ENCODE assay signal across 10 cellular contexts in the genomic region with DNA sequence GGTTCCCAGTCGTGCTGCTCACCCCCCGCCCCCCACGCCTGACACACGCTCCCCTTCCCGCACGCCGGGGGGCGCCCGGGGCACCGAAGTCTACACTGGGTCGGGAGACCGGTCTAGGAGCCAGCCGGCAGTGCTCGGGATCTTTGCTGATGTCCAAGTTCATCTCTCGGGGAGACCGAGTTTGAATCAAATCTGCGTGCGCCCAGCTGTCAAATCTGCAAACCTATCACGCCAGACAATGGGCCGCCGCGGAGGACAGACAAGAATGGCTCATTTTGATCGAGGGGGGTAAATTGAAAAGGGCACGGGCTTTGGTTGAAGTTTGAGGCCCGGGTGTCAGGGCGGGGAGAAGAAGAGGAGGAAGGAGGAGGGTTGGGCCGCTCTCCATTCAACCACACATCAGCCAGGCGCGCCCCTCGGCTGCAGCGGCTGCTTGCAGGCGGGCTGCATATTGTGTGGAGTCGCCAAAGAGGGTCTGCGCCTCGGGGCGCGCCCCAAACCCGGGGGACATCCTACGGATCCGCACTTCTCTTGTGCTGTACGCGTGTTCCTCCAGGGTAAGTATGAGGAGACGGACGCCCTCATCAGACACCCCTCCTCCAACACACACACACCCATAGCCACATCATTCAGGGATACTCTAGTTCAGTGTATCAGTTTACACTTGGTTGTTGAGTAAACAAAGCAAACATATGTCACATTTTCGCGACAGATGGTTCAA. TPM values are rescaled to one million over a fixed set of nuclear protein-coding genes. Genes with fewer than 3 reads are reported as not detected.
DNase-seq lines count a peak whose midpoint lies in the region; ATAC-seq and TF ChIP-seq lines count a peak whose summit lies in the region.
"Had no signal": no experiment of that assay in that cellular context is flagged by ENCODE, and none has a peak within 500 bp of the region (broad histone marks: within the 10 kb centered on the region; RNA-seq: fewer than 3 reads in every experiment).

No MANE protein-coding gene starts in this region.

- no peak overlapping the region for H3K27ac Mint-ChIP-seq in activated T-cell treated with anti-CD3 and anti-CD28 coated beads, Interleukin-2, amount 50 U/mL, for 24 hours
- H3K27ac Mint-ChIP-seq in CD4-positive, alpha-beta T cell = no peak overlapping the region

- H3K36me3 ChIP-seq in right lobe of liver (no peaks in the 10 kb centered on the region), upper lobe of right lung (no peaks in the 10 kb centered on the region)
- H3K36me3 ChIP-seq: adrenal gland had no signal

- POLR2A ChIA-PET in CD4-positive, alpha-beta T cell (lab: Charles Lee) = no interaction called here

- H3K27me3 Mint-ChIP-seq in activated T-cell treated with anti-CD3 and anti-CD28 coated beads, Interleukin-2, amount 50 U/mL, for 24 hours = peaks cover 68% of the 10 kb centered on the region
- peaks cover 49% of the 10 kb centered on the region for H3K27me3 Mint-ChIP-seq in activated T-cell treated with anti-CD3 and anti-CD28 coated beads, Interleukin-2, amount 50 U/mL, for 4 hours (ENCODE audit: low read depth)
- peaks cover 55% of the 10 kb centered on the region for H3K27me3 Mint-ChIP-seq in CD4-positive, alpha-beta T cell

- H3K4me3 Mint-ChIP-seq in activated T-cell treated with anti-CD3 and anti-CD28 coated beads, Interleukin-2, amount 50 U/mL, for 24 hours = peak overlapping the region; percentile 5
- H3K4me3 Mint-ChIP-seq in activated T-cell treated with anti-CD3 and anti-CD28 coated beads, Interleukin-2, amount 50 U/mL, for 4 hours = no peak overlapping the region
- H3K4me3 Mint-ChIP-seq in CD4-positive, alpha-beta T cell = no peak overlapping the region

- WGBS in right lobe of liver (ENCODE audit: insufficient coverage, low coverage, low lambda C conversion rate, missing lambda C conversion rate) = 4% methylated on average over 29 of the region's 46 CpGs

- intact Hi-C loops in right lobe of liver (cut with DNase I) = no loop called here
- intact Hi-C loops in upper lobe of right lung (cut with DNase I) = no loop called here
- intact Hi-C loops in CD4-positive, alpha-beta T cell (cut with DNase I, micrococcal nuclease) = no loop called here

- H3K9me3 ChIP-seq in right lobe of liver = no peaks in the 10 kb centered on the region
- H3K9me3 ChIP-seq in upper lobe of right lung = no peaks in the 10 kb centered on the region
- H3K9me3 ChIP-seq in CD4-positive, alpha-beta T cell (ENCODE audit: control insufficient read depth, low read length) = no peaks in the 10 kb centered on the region
- H3K9me3 ChIP-seq: adrenal gland had no signal

- CTCF ChIA-PET in CD4-positive, alpha-beta T cell (lab: Charles Lee) = no interaction called here

- H3K4me1 ChIP-seq in right lobe of liver (peaks cover 0 to 6% (median 0%) of the 10 kb centered on the region in 4 donors), upper lobe of right lung (peaks cover 9% of the 10 kb centered on the region)

- no peak for DNase-seq in activated T-cell treated with anti-CD3 and anti-CD28 coated beads, Interleukin-2, amount 50 U/mL, for 24 hours
- DNase-seq in activated T-cell treated with anti-CD3 and anti-CD28 coated beads, Interleukin-2, amount 50 U/mL, for 4 hours = no peak
- DNase-seq in astrocyte of the hippocampus (ENCODE audit: low read depth, low spot score) (peak; percentile 52), right lobe of liver (peak; percentile 45 to 62 (median 54)), upper lobe of right lung (no peak), COR-L47 (lab: John Stamatoyannopoulos, UW) (no peak)
- DNase-seq in CD4-positive, alpha-beta T cell = no peak
- DNase-seq: DND-41 had no signal

- H3K4me1 Mint-ChIP-seq in activated T-cell treated with anti-CD3 and anti-CD28 coated beads, Interleukin-2, amount 50 U/mL, for 24 hours (ENCODE audit: low read depth) = peaks cover 11% of the 10 kb centered on the region
- peaks cover 4% of the 10 kb centered on the region for H3K4me1 Mint-ChIP-seq in activated T-cell treated with anti-CD3 and anti-CD28 coated beads, Interleukin-2, amount 50 U/mL, for 4 hours (ENCODE audit: low read depth)
- peaks cover 7% of the 10 kb centered on the region for H3K4me1 Mint-ChIP-seq in CD4-positive, alpha-beta T cell (ENCODE audit: low read depth)

- H3K27ac ChIP-seq in right lobe of liver (peak overlapping the region in 2 of 3 donors; percentile 79 to 87), upper lobe of right lung (no peak overlapping the region)
- no peak overlapping the region for H3K27ac ChIP-seq in CD4-positive, alpha-beta T cell (ENCODE audit: low read depth, low read length)
- H3K27ac ChIP-seq: adrenal gland had no signal

- no peaks in the 10 kb centered on the region for H3K27me3 ChIP-seq in right lobe of liver
- peaks cover 69% of the 10 kb centered on the region for H3K27me3 ChIP-seq in upper lobe of right lung
- peaks cover 46% of the 10 kb centered on the region for H3K27me3 ChIP-seq in CD4-positive, alpha-beta T cell (ENCODE audit: control insufficient read depth, insufficient read depth, low read length)

- no peak for TF ChIP-seq POLR2A in right lobe of liver (IDR thresholded peaks at IDR 0.05)

- H3K36me3 Mint-ChIP-seq in activated T-cell treated with anti-CD3 and anti-CD28 coated beads, Interleukin-2, amount 50 U/mL, for 24 hours (ENCODE audit: low read depth) = no peaks in the 10 kb centered on the region
- H3K36me3 Mint-ChIP-seq in activated T-cell treated with anti-CD3 and anti-CD28 coated beads, Interleukin-2, amount 50 U/mL, for 4 hours (ENCODE audit: insufficient read depth) = no peaks in the 10 kb centered on the region
- no peaks in the 10 kb centered on the region for H3K36me3 Mint-ChIP-seq in CD4-positive, alpha-beta T cell (ENCODE audit: low read depth)

- H3K9me3 Mint-ChIP-seq in activated T-cell treated with anti-CD3 and anti-CD28 coated beads, Interleukin-2, amount 50 U/mL, for 24 hours = no peaks in the 10 kb centered on the region
- H3K9me3 Mint-ChIP-seq in activated T-cell treated with anti-CD3 and anti-CD28 coated beads, Interleukin-2, amount 50 U/mL, for 4 hours = no peaks in the 10 kb centered on the region
- no peaks in the 10 kb centered on the region for H3K9me3 Mint-ChIP-seq in CD4-positive, alpha-beta T cell

- no peak for TF ChIP-seq CTCF in right lobe of liver (IDR thresholded peaks at IDR 0.05)
- no peak for TF ChIP-seq CTCF in upper lobe of right lung (IDR thresholded peaks at IDR 0.05)
- no peak for TF ChIP-seq CTCF in CD4-positive, alpha-beta T cell (IDR thresholded peaks at IDR 0.05)

- peak overlapping the region; percentile 32 to 83 (median 73) for H3K4me3 ChIP-seq in right lobe of liver
- H3K4me3 ChIP-seq in upper lobe of right lung = peak overlapping the region; percentile 42

- ATAC-seq in activated T-cell treated with anti-CD3 and anti-CD28 coated beads, Interleukin-2, amount 50 U/mL, for 4 hours = no peak
- ATAC-seq in right lobe of liver = peak; percentile 20 to 49 (median 40)
- no peak for ATAC-seq in upper lobe of right lung
- no peak for ATAC-seq in HG03175 (IDR thresholded peaks at IDR 0.05; ENCODE audit: unreplicated experiment)
- ATAC-seq in CD4-positive, alpha-beta T cell (ENCODE audit: poor library complexity) = no peak

RNA-seq across cellular contexts. Expression of a gene that starts 1.3 kb away (rescaled TPM):
- under 1 TPM; 0.03 to 0.11 (median 0.08) TPM for total RNA-seq in activated T-cell treated with anti-CD3 and anti-CD28 coated beads, Interleukin-2, amount 50 U/mL, for 4 hours
- total RNA-seq in right lobe of liver = 10 to 100 TPM; 17.9 to 67.8 (median 42.8) TPM
- total RNA-seq in upper lobe of right lung = 3.4 TPM
- not detected for total RNA-seq in CD4-positive, alpha-beta T cell

RNA-seq across cellular contexts. Expression of a gene that starts 49.9 kb away (rescaled TPM):
- total RNA-seq in activated T-cell treated with anti-CD3 and anti-CD28 coated beads, Interleukin-2, amount 50 U/mL, for 4 hours = not detected
- total RNA-seq in right lobe of liver = not detected
- not detected for total RNA-seq in upper lobe of right lung
- not detected for total RNA-seq in CD4-positive, alpha-beta T cell
- total RNA-seq: adrenal gland had no signal

Comparison
In these comparisons a context has a peak if more than half of its experiments do, and no peak if none do; other contexts are left out.
1. DNase-seq: peak in astrocyte of the hippocampus (single experiment) and right lobe of liver (3 of 3); none in activated T-cell treated with anti-CD3 and anti-CD28 coated beads, Interleukin-2, amount 50 U/mL, for 24 hours (single experiment), activated T-cell treated with anti-CD3 and anti-CD28 coated beads, Interleukin-2, amount 50 U/mL, for 4 hours (single experiment), upper lobe of right lung (single experiment), CD4-positive, alpha-beta T cell (0 of 10) and COR-L47 (single experiment).
2. ATAC-seq: peak in right lobe of liver (4 of 4); none in activated T-cell treated with anti-CD3 and anti-CD28 coated beads, Interleukin-2, amount 50 U/mL, for 4 hours (0 of 2), upper lobe of right lung (single experiment), HG03175 (single experiment) and CD4-positive, alpha-beta T cell (single experiment).
3. H3K27ac ChIP-seq: peak in right lobe of liver (2 of 3); none in upper lobe of right lung (single experiment) and CD4-positive, alpha-beta T cell (single experiment).